10 cellular contexts compared by ENCODE assay signal in the genomic region with DNA sequence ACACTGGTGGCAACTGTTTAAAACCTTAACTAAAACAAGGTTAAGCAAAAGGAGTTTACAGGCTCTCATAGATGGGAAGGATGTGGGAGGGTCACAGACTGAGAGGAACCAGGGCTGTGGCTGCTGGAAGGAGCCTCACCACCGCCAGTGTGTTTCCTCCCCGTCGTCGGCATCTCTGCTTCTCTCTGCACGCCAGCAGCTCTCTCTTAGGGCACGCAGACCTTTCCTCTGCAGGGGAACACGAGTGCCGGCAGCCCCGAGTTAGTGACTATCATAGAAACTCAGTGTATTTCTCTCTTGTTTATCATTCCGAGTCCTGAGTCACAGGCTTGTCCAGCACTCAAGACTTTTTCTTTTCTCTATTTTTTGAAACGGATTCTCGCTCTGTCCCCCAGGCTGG. TPM values are rescaled to one million over a fixed set of nuclear protein-coding genes. Genes with fewer than 3 reads are reported as not detected.
DNase-seq lines count a peak whose midpoint lies in the region; ATAC-seq and TF ChIP-seq lines count a peak whose summit lies in the region.
"Had no signal": no experiment of that assay in that cellular context is flagged by ENCODE, and none has a peak within 500 bp of the region (broad histone marks: within the 10 kb centered on the region; RNA-seq: fewer than 3 reads in every experiment).

No MANE protein-coding gene starts in this region.

- H3K27me3 ChIP-seq in lower lobe of right lung (ENCODE audit: low read depth) (no peaks in the 10 kb centered on the region), vagina (no peaks in the 10 kb centered on the region)
- H3K27me3 ChIP-seq: BE2C had no signal

- no peak overlapping the region for H3K4me3 ChIP-seq in lower lobe of right lung
- H3K4me3 ChIP-seq in vagina: no peak overlapping the region

- intact Hi-C loops in lower lobe of right lung (cut with DNase I): no loop called here
- intact Hi-C loops in vagina (cut with DNase I): no loop called here

- no peak for TF ChIP-seq POLR2A in vagina (IDR thresholded peaks at IDR 0.05)

- H3K27me3 Mint-ChIP-seq in type B pancreatic cell: no peaks in the 10 kb centered on the region

- H3K36me3 Mint-ChIP-seq in type B pancreatic cell: no peaks in the 10 kb centered on the region

- H3K36me3 ChIP-seq in lower lobe of right lung (no peaks in the 10 kb centered on the region), vagina (no peaks in the 10 kb centered on the region)
- H3K36me3 ChIP-seq: BE2C had no signal

- ATAC-seq in lower lobe of right lung (peak in 1 of 2 donors; percentile 60), HG02970 (IDR thresholded peaks at IDR 0.05; ENCODE audit: low FRiP score, unreplicated experiment) (no peak)

- H3K27ac Mint-ChIP-seq in type B pancreatic cell: no peak overlapping the region

- H3K9me3 ChIP-seq in lower lobe of right lung (no peaks in the 10 kb centered on the region), vagina (no peaks in the 10 kb centered on the region)
- H3K9me3 ChIP-seq: BE2C had no signal

- no peaks in the 10 kb centered on the region for H3K9me3 Mint-ChIP-seq in type B pancreatic cell

- H3K4me1 Mint-ChIP-seq in type B pancreatic cell (ENCODE audit: unreplicated experiment): peaks cover 5% of the 10 kb centered on the region

- TF ChIP-seq CTCF in lower lobe of right lung (IDR thresholded peaks at IDR 0.05): no peak
- TF ChIP-seq CTCF in vagina (IDR thresholded peaks at IDR 0.05): no peak
- TF ChIP-seq CTCF in type B pancreatic cell (conservative IDR thresholded peaks at IDR 0.05): no peak

- H3K4me1 ChIP-seq in lower lobe of right lung: peaks cover 58% of the 10 kb centered on the region
- H3K4me1 ChIP-seq in vagina: peaks cover 23% of the 10 kb centered on the region
- H3K4me1 ChIP-seq: BE2C had no signal

- peak overlapping the region; percentile 64 for H3K27ac ChIP-seq in lower lobe of right lung
- no peak overlapping the region for H3K27ac ChIP-seq in vagina

- DNase-seq in stimulated activated CD8-positive, alpha-beta memory T cell treated with anti-CD3 and anti-CD28 coated beads, Interleukin-12 subunit alpha, Interleukin-12 subunit beta, amount 100 ng/mL, for 1 hour (ENCODE audit: low read depth): peak; percentile 27
- no peak for DNase-seq in stimulated activated CD8-positive, alpha-beta memory T cell treated with anti-CD3 and anti-CD28 coated beads, Interleukin-4, amount 100 ng/mL, for 48 hours
- DNase-seq in activated gamma-delta T cell treated with anti-CD3 and anti-CD28 coated beads, Interleukin-2, amount 50 U/mL, for 16 hours (ENCODE audit: low read depth): peak; percentile 22
- no peak for DNase-seq in lower lobe of right lung
- DNase-seq in vagina (ENCODE audit: extremely low spot score in 2 of 2): no peak
- DNase-seq in type B pancreatic cell (ENCODE audit: extremely low spot score, unreplicated experiment): no peak
- DNase-seq in NCI-H1417 treated with DMSO at 0.1 percent for 48 hours (lab: John Stamatoyannopoulos, UW): no peak
- DNase-seq: BE2C had no signal

- no peak overlapping the region for H3K4me3 Mint-ChIP-seq in type B pancreatic cell

RNA-seq across cellular contexts. Expression of gene SH2D4B, which starts 8.1 kb away (rescaled TPM):
- total RNA-seq in lower lobe of right lung: 1.4 TPM
- not detected for total RNA-seq in vagina
- 0.07 and 0.10 TPM in 2 replicates for total RNA-seq in type B pancreatic cell (ENCODE audit: low replicate concordance)
- total RNA-seq: myocyte had no signal

Comparison
In these comparisons a context has a peak if more than half of its experiments do, and no peak if none do; other contexts are left out.
1. DNase-seq: peak in stimulated activated CD8-positive, alpha-beta memory T cell treated with anti-CD3 and anti-CD28 coated beads, Interleukin-12 subunit alpha, Interleukin-12 subunit beta, amount 100 ng/mL, for 1 hour (single experiment) and activated gamma-delta T cell treated with anti-CD3 and anti-CD28 coated beads, Interleukin-2, amount 50 U/mL, for 16 hours (single experiment); none in stimulated activated CD8-positive, alpha-beta memory T cell treated with anti-CD3 and anti-CD28 coated beads, Interleukin-4, amount 100 ng/mL, for 48 hours (single experiment), lower lobe of right lung (single experiment), vagina (0 of 2), type B pancreatic cell (single experiment) and NCI-H1417 treated with DMSO at 0.1 percent for 48 hours (single experiment).